Comparison of ENCODE assay signal across 1 cellular context in genomic region chr6:113352029-113352801, GRCh38.
TF ChIP-seq lines count a peak whose summit lies in the region.

No MANE protein-coding gene starts in this region.

TF ChIP-seq in HepG2, 621 proteins besides CTCF, POLR2A, EP300 and RAD21 (continued from another document and continues in another):
- TF ChIP-seq THAP9 (CRISPR knock-in tag; IDR thresholded peaks at IDR 0.05; ENCODE audit: borderline replicate concordance) (no peak), ZNF784 (CRISPR knock-in tag; IDR thresholded peaks at IDR 0.05; ENCODE audit: borderline replicate concordance) (peak; percentile 84; the same call in 1 of the 2 replicates), RBAK (CRISPR knock-in tag; IDR thresholded peaks at IDR 0.05) (no peak), ZNF709 (CRISPR knock-in tag; IDR thresholded peaks at IDR 0.05) (no peak; the same call in 1 of the 2 replicates), ZNF883 (CRISPR knock-in tag; IDR thresholded peaks at IDR 0.05; ENCODE audit: not compliant biosample characterization) (no peak), ZNF207 (IDR thresholded peaks at IDR 0.05; ENCODE audit: borderline replicate concordance) (no peak), ZNF639 (CRISPR knock-in tag; conservative IDR thresholded peaks at IDR 0.05) (peak; percentile 55; the same call in 1 of the 2 replicates), CENPT (CRISPR knock-in tag; IDR thresholded peaks at IDR 0.05; ENCODE audit: low read depth) (no peak), ISX (CRISPR knock-in tag; conservative IDR thresholded peaks at IDR 0.05) (no peak), PAWR (CRISPR knock-in tag; IDR thresholded peaks at IDR 0.05; ENCODE audit: borderline replicate concordance) (no peak), ZNF713 (CRISPR knock-in tag; IDR thresholded peaks at IDR 0.05) (no peak), PLRG1 (conservative IDR thresholded peaks at IDR 0.05) (no peak), NCOA1 (CRISPR knock-in tag; IDR thresholded peaks at IDR 0.05) (0 out of 2 replicates have a peak, but pooled peaks have one; percentile 28), IRF9 (CRISPR knock-in tag; IDR thresholded peaks at IDR 0.05; ENCODE audit: borderline replicate concordance) (no peak), CHD2 (IDR thresholded peaks at IDR 0.05; ENCODE audit: low read depth, low read length) (no peak), ZNF382 (CRISPR knock-in tag; IDR thresholded peaks at IDR 0.05; ENCODE audit: borderline replicate concordance) (no peak), KLF16 (CRISPR knock-in tag; IDR thresholded peaks at IDR 0.05) (peak in 1 of 2 experiments; percentile 94; a peak in 2 of 4 replicates), THAP11 (CRISPR knock-in tag; IDR thresholded peaks at IDR 0.05) (peak; percentile 80), PAX8 (CRISPR knock-in tag; IDR thresholded peaks at IDR 0.05; ENCODE audit: borderline replicate concordance) (no peak), PBX3 (CRISPR knock-in tag; IDR thresholded peaks at IDR 0.05; ENCODE audit: borderline replicate concordance) (no peak), ELF1 (CRISPR knock-in tag; IDR thresholded peaks at IDR 0.05) (no peak), ZNF691 (CRISPR knock-in tag; IDR thresholded peaks at IDR 0.05; ENCODE audit: borderline replicate concordance, low read depth) (0 out of 2 replicates have a peak, but pooled peaks have one; percentile 29), HNF1A (IDR thresholded peaks at IDR 0.05; ENCODE audit: low read depth) (peak; percentile 91), HNF1A (CRISPR knock-in tag; IDR thresholded peaks at IDR 0.05; ENCODE audit: borderline replicate concordance) (peak; percentile 97), TFAP4 (IDR thresholded peaks at IDR 0.05; ENCODE audit: borderline replicate concordance, low read depth) (no peak; the same call in 1 of the 2 replicates), ZFYVE20 (CRISPR knock-in tag; IDR thresholded peaks at IDR 0.05; ENCODE audit: borderline replicate concordance, low read depth) (no peak)
- TF ChIP-seq, protein P1, sequence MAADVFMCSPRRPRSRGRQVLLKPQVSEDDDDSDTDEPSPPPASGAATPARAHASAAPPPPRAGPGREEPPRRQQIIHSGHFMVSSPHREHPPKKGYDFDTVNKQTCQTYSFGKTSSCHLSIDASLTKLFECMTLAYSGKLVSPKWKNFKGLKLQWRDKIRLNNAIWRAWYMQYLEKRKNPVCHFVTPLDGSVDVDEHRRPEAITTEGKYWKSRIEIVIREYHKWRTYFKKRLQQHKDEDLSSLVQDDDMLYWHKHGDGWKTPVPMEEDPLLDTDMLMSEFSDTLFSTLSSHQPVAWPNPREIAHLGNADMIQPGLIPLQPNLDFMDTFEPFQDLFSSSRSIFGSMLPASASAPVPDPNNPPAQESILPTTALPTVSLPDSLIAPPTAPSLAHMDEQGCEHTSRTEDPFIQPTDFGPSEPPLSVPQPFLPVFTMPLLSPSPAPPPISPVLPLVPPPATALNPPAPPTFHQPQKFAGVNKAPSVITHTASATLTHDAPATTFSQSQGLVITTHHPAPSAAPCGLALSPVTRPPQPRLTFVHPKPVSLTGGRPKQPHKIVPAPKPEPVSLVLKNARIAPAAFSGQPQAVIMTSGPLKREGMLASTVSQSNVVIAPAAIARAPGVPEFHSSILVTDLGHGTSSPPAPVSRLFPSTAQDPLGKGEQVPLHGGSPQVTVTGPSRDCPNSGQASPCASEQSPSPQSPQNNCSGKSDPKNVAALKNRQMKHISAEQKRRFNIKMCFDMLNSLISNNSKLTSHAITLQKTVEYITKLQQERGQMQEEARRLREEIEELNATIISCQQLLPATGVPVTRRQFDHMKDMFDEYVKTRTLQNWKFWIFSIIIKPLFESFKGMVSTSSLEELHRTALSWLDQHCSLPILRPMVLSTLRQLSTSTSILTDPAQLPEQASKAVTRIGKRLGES (CRISPR knock-in tag; IDR thresholded peaks at IDR 0.05; ENCODE audit: borderline replicate concordance), result no peak
- TF ChIP-seq, protein P2, sequence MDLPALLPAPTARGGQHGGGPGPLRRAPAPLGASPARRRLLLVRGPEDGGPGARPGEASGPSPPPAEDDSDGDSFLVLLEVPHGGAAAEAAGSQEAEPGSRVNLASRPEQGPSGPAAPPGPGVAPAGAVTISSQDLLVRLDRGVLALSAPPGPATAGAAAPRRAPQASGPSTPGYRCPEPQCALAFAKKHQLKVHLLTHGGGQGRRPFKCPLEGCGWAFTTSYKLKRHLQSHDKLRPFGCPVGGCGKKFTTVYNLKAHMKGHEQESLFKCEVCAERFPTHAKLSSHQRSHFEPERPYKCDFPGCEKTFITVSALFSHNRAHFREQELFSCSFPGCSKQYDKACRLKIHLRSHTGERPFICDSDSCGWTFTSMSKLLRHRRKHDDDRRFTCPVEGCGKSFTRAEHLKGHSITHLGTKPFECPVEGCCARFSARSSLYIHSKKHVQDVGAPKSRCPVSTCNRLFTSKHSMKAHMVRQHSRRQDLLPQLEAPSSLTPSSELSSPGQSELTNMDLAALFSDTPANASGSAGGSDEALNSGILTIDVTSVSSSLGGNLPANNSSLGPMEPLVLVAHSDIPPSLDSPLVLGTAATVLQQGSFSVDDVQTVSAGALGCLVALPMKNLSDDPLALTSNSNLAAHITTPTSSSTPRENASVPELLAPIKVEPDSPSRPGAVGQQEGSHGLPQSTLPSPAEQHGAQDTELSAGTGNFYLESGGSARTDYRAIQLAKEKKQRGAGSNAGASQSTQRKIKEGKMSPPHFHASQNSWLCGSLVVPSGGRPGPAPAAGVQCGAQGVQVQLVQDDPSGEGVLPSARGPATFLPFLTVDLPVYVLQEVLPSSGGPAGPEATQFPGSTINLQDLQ (CRISPR knock-in tag; IDR thresholded peaks at IDR 0.05), result no peak
